1 cellular context compared by ENCODE assay signal in the genomic region with DNA sequence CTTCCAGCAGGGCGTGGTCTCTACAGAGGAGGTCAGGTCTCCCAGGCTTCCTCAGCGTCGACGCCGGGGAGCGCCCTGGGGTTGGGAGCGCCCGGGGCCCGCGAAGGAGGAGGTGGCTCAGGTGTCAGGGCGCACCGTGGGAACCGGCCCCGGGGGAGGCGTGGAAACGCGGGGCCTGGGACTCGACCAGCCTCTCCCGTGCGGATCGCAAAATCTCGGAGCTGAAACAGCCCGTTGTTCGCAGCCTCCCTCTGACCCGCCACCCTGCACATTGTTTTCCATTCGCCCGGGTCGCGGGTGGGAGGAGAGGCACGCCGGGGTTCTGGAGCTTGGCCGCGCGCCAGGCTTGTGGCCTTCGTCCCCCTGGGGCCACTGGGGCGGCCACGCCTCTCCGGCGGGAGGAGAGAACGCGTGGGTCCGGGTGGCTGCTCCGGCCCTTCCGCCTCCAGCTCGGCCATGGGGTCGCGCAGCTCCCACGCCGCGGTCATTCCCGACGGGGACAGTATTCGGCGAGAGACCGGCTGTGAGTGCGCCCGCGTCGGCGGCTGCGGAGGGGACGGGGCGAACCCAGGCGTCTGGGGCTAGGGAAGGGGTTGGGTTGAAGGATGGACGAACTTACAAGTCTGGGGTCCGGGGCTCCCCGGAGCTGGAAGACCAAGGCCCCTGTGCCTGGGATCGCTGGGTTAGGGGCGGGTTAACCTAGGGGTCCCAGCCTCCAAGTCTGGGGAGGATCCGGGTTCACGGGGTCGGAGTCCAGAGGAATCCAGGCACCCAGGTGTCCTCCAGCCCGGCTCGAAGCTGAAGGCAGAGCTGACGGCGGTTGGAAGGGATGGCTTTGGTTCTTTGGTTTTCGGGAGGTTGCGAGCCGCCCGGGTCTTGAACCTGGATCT.
TF ChIP-seq lines count a peak whose summit lies in the region.

A gene (plus strand): TSS at position 433 of the 890 bp plus-strand sequence. CDS start 24 bp downstream, at position 457.

TF ChIP-seq in HepG2, 621 proteins besides CTCF, POLR2A, EP300 and RAD21 (continued from another document and continues in another):
- TF ChIP-seq ZMYM3 (CRISPR knock-in tag; IDR thresholded peaks at IDR 0.05) (no peak), ZNF232 (CRISPR knock-in tag; IDR thresholded peaks at IDR 0.05; ENCODE audit: borderline replicate concordance) (no peak), ZNF234 (CRISPR knock-in tag; conservative IDR thresholded peaks at IDR 0.05) (0 out of 2 replicates have a peak, but pooled peaks have one; percentile 53), HNF4A (CRISPR knock-in tag; IDR thresholded peaks at IDR 0.05) (peak; percentile 45), STAT5B (CRISPR knock-in tag; IDR thresholded peaks at IDR 0.05) (no peak), ASH2L (IDR thresholded peaks at IDR 0.05; ENCODE audit: insufficient read length, low read depth, low read length) (no peak), REL (CRISPR knock-in tag; conservative IDR thresholded peaks at IDR 0.05) (no peak), CBX1 (IDR thresholded peaks at IDR 0.05; ENCODE audit: low read depth) (no peak), MYC (CRISPR knock-in tag; IDR thresholded peaks at IDR 0.05; ENCODE audit: borderline replicate concordance) (peak; percentile 51; the same call in 1 of the 2 replicates), SP5 (CRISPR knock-in tag; IDR thresholded peaks at IDR 0.05; ENCODE audit: borderline replicate concordance, low read depth) (peak; percentile 38; the same call in 1 of the 2 replicates), YEATS4 (CRISPR knock-in tag; IDR thresholded peaks at IDR 0.05; ENCODE audit: borderline replicate concordance) (0 out of 2 replicates have a peak, but pooled peaks have one; percentile 43), SSRP1 (CRISPR knock-in tag; IDR thresholded peaks at IDR 0.05) (no peak), GATA4 (IDR thresholded peaks at IDR 0.05; ENCODE audit: borderline replicate concordance, low read depth) (no peak), ZBTB7B (CRISPR knock-in tag; IDR thresholded peaks at IDR 0.05) (no peak), ZNF350 (CRISPR knock-in tag; IDR thresholded peaks at IDR 0.05; ENCODE audit: borderline replicate concordance, low read depth) (peak; percentile 48; the same call in 1 of the 2 replicates), PHB2 (IDR thresholded peaks at IDR 0.05; ENCODE audit: partially characterized antibody) (no peak), FOXC1 (CRISPR knock-in tag; IDR thresholded peaks at IDR 0.05; ENCODE audit: borderline replicate concordance) (peak; percentile 47; the same call in 1 of the 2 replicates), YEATS2 (CRISPR knock-in tag; IDR thresholded peaks at IDR 0.05; ENCODE audit: borderline replicate concordance) (no peak), MTF2 (CRISPR knock-in tag; IDR thresholded peaks at IDR 0.05; ENCODE audit: borderline replicate concordance) (peak; percentile 93; the same call in 1 of the 2 replicates), FOXJ3 (CRISPR knock-in tag; IDR thresholded peaks at IDR 0.05; ENCODE audit: borderline replicate concordance) (no peak), HMG20B (CRISPR knock-in tag; conservative IDR thresholded peaks at IDR 0.05) (no peak), PHF5A (CRISPR knock-in tag; IDR thresholded peaks at IDR 0.05; ENCODE audit: low read depth, unreplicated experiment) (no peak), ZNF891 (CRISPR knock-in tag; IDR thresholded peaks at IDR 0.05) (no peak), ZNF777 (CRISPR knock-in tag; IDR thresholded peaks at IDR 0.05) (0 out of 2 replicates have a peak, but pooled peaks have one; percentile 28), SAP130 (CRISPR knock-in tag; IDR thresholded peaks at IDR 0.05; ENCODE audit: low read depth) (no peak), HES4 (CRISPR knock-in tag; IDR thresholded peaks at IDR 0.05; ENCODE audit: borderline replicate concordance) (no peak; the same call in 1 of the 2 replicates), ZC3H13 (CRISPR knock-in tag; IDR thresholded peaks at IDR 0.05) (no peak), SOX5 (CRISPR knock-in tag; IDR thresholded peaks at IDR 0.05; ENCODE audit: borderline replicate concordance) (peak; percentile 16; the same call in 1 of the 2 replicates), SIN3A (IDR thresholded peaks at IDR 0.05; ENCODE audit: borderline replicate concordance, low read depth, low read length) (no peak), ZNF367 (CRISPR knock-in tag; IDR thresholded peaks at IDR 0.05; ENCODE audit: borderline replicate concordance) (no peak), DNMT3B (CRISPR knock-in tag; conservative IDR thresholded peaks at IDR 0.05) (no peak), ZMAT3 (CRISPR knock-in tag; conservative IDR thresholded peaks at IDR 0.05) (no peak), ARNT2 (CRISPR knock-in tag; IDR thresholded peaks at IDR 0.05; ENCODE audit: low read depth) (peak; percentile 52; the same call in 1 of the 2 replicates), KAT7 (CRISPR knock-in tag; IDR thresholded peaks at IDR 0.05; ENCODE audit: borderline replicate concordance) (no peak), ZIK1 (CRISPR knock-in tag; IDR thresholded peaks at IDR 0.05; ENCODE audit: borderline replicate concordance, low read depth) (no peak), ZNF619 (CRISPR knock-in tag; IDR thresholded peaks at IDR 0.05) (0 out of 2 replicates have a peak, but pooled peaks have one; percentile 29), KAT2B (IDR thresholded peaks at IDR 0.05; ENCODE audit: borderline replicate concordance, low read depth, low read length) (no peak), ARHGAP35 (CRISPR knock-in tag; IDR thresholded peaks at IDR 0.05; ENCODE audit: borderline replicate concordance) (no peak), RXRA (CRISPR knock-in tag; IDR thresholded peaks at IDR 0.05) (no peak), ZNF775 (CRISPR knock-in tag; IDR thresholded peaks at IDR 0.05; ENCODE audit: borderline replicate concordance) (no peak), RBFOX2 (IDR thresholded peaks at IDR 0.05; ENCODE audit: low read depth, low read length) (no peak)
- TF ChIP-seq, protein P1, sequence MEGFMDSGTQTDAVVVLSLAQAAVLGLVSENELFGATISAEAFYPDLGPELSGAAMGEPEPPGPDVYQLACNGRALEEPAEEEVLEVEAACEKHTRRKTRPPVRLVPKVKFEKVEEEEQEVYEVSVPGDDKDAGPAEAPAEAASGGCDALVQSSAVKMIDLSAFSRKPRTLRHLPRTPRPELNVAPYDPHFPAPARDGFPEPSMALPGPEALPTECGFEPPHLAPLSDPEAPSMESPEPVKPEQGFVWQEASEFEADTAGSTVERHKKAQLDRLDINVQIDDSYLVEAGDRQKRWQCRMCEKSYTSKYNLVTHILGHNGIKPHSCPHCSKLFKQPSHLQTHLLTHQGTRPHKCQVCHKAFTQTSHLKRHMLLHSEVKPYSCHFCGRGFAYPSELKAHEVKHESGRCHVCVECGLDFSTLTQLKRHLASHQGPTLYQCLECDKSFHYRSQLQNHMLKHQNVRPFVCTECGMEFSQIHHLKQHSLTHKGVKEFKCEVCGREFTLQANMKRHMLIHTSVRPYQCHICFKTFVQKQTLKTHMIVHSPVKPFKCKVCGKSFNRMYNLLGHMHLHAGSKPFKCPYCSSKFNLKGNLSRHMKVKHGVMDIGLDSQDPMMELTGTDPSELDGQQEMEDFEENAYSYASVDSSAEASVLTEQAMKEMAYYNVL (CRISPR knock-in tag; IDR thresholded peaks at IDR 0.05; ENCODE audit: borderline replicate concordance), result no peak; the same call in 1 of the 2 replicates
- TF ChIP-seq, protein P2, sequence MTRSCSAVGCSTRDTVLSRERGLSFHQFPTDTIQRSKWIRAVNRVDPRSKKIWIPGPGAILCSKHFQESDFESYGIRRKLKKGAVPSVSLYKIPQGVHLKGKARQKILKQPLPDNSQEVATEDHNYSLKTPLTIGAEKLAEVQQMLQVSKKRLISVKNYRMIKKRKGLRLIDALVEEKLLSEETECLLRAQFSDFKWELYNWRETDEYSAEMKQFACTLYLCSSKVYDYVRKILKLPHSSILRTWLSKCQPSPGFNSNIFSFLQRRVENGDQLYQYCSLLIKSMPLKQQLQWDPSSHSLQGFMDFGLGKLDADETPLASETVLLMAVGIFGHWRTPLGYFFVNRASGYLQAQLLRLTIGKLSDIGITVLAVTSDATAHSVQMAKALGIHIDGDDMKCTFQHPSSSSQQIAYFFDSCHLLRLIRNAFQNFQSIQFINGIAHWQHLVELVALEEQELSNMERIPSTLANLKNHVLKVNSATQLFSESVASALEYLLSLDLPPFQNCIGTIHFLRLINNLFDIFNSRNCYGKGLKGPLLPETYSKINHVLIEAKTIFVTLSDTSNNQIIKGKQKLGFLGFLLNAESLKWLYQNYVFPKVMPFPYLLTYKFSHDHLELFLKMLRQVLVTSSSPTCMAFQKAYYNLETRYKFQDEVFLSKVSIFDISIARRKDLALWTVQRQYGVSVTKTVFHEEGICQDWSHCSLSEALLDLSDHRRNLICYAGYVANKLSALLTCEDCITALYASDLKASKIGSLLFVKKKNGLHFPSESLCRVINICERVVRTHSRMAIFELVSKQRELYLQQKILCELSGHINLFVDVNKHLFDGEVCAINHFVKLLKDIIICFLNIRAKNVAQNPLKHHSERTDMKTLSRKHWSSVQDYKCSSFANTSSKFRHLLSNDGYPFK (CRISPR knock-in tag; IDR thresholded peaks at IDR 0.05; ENCODE audit: borderline replicate concordance), result no peak; the same call in 1 of the 2 replicates
- TF ChIP-seq, protein P3, sequence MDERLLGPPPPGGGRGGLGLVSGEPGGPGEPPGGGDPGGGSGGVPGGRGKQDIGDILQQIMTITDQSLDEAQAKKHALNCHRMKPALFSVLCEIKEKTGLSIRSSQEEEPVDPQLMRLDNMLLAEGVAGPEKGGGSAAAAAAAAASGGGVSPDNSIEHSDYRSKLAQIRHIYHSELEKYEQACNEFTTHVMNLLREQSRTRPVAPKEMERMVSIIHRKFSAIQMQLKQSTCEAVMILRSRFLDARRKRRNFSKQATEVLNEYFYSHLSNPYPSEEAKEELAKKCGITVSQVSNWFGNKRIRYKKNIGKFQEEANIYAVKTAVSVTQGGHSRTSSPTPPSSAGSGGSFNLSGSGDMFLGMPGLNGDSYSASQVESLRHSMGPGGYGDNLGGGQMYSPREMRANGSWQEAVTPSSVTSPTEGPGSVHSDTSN (CRISPR knock-in tag; IDR thresholded peaks at IDR 0.05), result no peak
- TF ChIP-seq, protein P4, sequence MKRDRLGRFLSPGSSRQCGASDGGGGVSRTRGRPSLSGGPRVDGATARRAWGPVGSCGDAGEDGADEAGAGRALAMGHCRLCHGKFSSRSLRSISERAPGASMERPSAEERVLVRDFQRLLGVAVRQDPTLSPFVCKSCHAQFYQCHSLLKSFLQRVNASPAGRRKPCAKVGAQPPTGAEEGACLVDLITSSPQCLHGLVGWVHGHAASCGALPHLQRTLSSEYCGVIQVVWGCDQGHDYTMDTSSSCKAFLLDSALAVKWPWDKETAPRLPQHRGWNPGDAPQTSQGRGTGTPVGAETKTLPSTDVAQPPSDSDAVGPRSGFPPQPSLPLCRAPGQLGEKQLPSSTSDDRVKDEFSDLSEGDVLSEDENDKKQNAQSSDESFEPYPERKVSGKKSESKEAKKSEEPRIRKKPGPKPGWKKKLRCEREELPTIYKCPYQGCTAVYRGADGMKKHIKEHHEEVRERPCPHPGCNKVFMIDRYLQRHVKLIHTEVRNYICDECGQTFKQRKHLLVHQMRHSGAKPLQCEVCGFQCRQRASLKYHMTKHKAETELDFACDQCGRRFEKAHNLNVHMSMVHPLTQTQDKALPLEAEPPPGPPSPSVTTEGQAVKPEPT (CRISPR knock-in tag; IDR thresholded peaks at IDR 0.05; ENCODE audit: low read depth), result no peak
- TF ChIP-seq, protein P5, sequence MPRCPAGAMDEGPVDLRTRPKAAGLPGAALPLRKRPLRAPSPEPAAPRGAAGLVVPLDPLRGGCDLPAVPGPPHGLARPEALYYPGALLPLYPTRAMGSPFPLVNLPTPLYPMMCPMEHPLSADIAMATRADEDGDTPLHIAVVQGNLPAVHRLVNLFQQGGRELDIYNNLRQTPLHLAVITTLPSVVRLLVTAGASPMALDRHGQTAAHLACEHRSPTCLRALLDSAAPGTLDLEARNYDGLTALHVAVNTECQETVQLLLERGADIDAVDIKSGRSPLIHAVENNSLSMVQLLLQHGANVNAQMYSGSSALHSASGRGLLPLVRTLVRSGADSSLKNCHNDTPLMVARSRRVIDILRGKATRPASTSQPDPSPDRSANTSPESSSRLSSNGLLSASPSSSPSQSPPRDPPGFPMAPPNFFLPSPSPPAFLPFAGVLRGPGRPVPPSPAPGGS (CRISPR knock-in tag; IDR thresholded peaks at IDR 0.05), result peak; percentile 52; the same call in 1 of the 2 replicates
- TF ChIP-seq, protein P6, sequence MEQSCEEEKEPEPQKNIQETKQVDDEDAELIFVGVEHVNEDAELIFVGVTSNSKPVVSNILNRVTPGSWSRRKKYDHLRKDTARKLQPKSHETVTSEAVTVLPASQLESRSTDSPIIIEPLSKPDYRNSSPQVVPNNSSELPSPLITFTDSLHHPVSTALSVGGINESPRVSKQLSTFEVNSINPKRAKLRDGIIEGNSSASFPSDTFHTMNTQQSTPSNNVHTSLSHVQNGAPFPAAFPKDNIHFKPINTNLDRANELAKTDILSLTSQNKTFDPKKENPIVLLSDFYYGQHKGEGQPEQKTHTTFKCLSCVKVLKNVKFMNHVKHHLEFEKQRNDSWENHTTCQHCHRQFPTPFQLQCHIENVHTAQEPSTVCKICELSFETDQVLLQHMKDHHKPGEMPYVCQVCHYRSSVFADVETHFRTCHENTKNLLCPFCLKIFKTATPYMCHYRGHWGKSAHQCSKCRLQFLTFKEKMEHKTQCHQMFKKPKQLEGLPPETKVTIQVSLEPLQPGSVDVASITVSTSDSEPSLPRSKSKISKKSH (CRISPR knock-in tag; IDR thresholded peaks at IDR 0.05; ENCODE audit: borderline replicate concordance), result peak; percentile 20; the same call in 1 of the 2 replicates
- TF ChIP-seq, protein P7, sequence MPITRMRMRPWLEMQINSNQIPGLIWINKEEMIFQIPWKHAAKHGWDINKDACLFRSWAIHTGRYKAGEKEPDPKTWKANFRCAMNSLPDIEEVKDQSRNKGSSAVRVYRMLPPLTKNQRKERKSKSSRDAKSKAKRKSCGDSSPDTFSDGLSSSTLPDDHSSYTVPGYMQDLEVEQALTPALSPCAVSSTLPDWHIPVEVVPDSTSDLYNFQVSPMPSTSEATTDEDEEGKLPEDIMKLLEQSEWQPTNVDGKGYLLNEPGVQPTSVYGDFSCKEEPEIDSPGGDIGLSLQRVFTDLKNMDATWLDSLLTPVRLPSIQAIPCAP (CRISPR knock-in tag; IDR thresholded peaks at IDR 0.05; ENCODE audit: low read depth), result no peak
- TF ChIP-seq, protein P8, sequence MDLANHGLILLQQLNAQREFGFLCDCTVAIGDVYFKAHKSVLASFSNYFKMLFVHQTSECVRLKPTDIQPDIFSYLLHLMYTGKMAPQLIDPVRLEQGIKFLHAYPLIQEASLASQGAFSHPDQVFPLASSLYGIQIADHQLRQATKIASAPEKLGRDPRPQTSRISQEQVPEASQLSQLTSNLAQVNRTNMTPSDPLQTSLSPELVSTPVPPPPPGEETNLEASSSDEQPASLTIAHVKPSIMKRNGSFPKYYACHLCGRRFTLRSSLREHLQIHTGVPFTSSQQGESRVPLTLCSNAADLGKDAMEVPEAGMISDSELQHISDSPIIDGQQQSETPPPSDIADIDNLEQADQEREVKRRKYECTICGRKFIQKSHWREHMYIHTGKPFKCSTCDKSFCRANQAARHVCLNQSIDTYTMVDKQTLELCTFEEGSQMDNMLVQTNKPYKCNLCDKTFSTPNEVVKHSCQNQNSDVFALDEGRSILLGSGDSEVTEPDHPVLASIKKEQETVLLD (CRISPR knock-in tag; IDR thresholded peaks at IDR 0.05; ENCODE audit: low read depth), result no peak
